Comparison of ENCODE assay signal across 1 cellular context in the genomic region with DNA sequence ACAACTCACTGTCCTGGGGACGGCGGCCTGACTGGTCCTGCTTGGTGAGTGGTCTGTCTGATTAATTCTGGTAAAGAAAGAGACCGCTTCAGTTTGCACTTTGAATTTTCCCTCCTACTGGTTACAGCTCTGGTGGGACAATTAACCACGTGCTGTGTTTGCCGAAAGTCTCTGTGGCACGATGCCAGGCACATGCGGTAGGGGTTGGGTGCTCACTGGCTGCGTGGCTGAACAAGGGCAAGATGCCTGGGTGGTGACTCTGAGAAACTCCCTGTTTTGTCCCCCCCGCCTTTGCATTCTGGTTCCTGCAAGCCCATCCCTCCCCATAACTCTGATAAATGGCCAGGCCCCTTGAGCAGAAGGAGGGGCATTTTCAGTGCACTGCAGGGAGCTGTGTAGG.
TF ChIP-seq lines count a peak whose summit lies in the region.

No MANE protein-coding gene starts in this region.

TF ChIP-seq in SK-N-SH, 30 proteins besides CTCF, POLR2A, EP300 and RAD21 (continued from another document):
- TF ChIP-seq MXI1 (IDR thresholded peaks at IDR 0.05; ENCODE audit: low read depth, low read length) (no peak), RFX5 (IDR thresholded peaks at IDR 0.05; ENCODE audit: low read length) (no peak)
